In genomic region chr2:176270100-176270750, GRCh38 we compare ENCODE assay signal across 8 cellular contexts. TPM values are rescaled to one million over a fixed set of nuclear protein-coding genes. Genes with fewer than 3 reads are reported as not detected.
DNase-seq lines count a peak whose midpoint lies in the region; ATAC-seq and TF ChIP-seq lines count a peak whose summit lies in the region.

No MANE protein-coding gene starts in this region.

- TF ChIP-seq CTCF in HEK293 (tag by site-specific recombination; IDR thresholded peaks at IDR 0.05) (no peak), WERI-Rb-1 (IDR thresholded peaks at IDR 0.05; ENCODE audit: low read depth, low read length) (no peak), right atrium auricular region (IDR thresholded peaks at IDR 0.05) (no peak), spleen (IDR thresholded peaks at IDR 0.05 in 8 of 11, conservative IDR thresholded peaks at IDR 0.05 in 3 of 11) (no peak)

- TF ChIP-seq POLR2A in spleen (IDR thresholded peaks at IDR 0.05), result no peak

- CTCF ChIA-PET in HEK293 (lab: Yijun Ruan, JAX), result interaction anchor here (0.7 to 0.8 kb wide), 2 partner anchors 282 to 1701 kb away, joined by 3 read pairs; no protein-coding TSS in a partner anchor

- no peaks in the 10 kb centered on the region for H3K36me3 ChIP-seq in HEK293 (ENCODE audit: control insufficient read depth in 2 of 2, insufficient read depth in 1 of 2, low read length in 2 of 2)
- H3K36me3 ChIP-seq in WERI-Rb-1, result peaks cover 4% of the 10 kb centered on the region
- H3K36me3 ChIP-seq in right atrium auricular region, result no peaks in the 10 kb centered on the region
- H3K36me3 ChIP-seq in spleen, result peaks cover 0 to 3% (median 0%) of the 10 kb centered on the region in 6 donors

- H3K27me3 ChIP-seq in WERI-Rb-1 (ENCODE audit: insufficient read depth, low read depth, severe bottlenecking), result no peaks in the 10 kb centered on the region
- H3K27me3 ChIP-seq in right atrium auricular region, result no peaks in the 10 kb centered on the region
- H3K27me3 ChIP-seq in spleen (replicated peaks in 1 of 7), result no peaks in the 10 kb centered on the region

- POLR2A ChIA-PET in HEK293 (lab: Yijun Ruan, JAX), result interaction anchor here (1.4 kb wide), 1 partner anchor 129 kb away, joined by 3 read pairs; no protein-coding TSS in a partner anchor

- no peaks in the 10 kb centered on the region for H3K4me1 ChIP-seq in HEK293 (ENCODE audit: control insufficient read depth, insufficient read depth, low read length)
- H3K4me1 ChIP-seq in right atrium auricular region, result peaks cover 0 to 11% of the 10 kb centered on the region in 2 donors
- peaks cover 6 to 44% (median 19%) of the 10 kb centered on the region in 6 donors for H3K4me1 ChIP-seq in spleen

- ATAC-seq in GM18868 (IDR thresholded peaks at IDR 0.05; ENCODE audit: unreplicated experiment) (no peak), HG02970 (IDR thresholded peaks at IDR 0.05; ENCODE audit: low FRiP score, unreplicated experiment) (no peak), GM18867 (IDR thresholded peaks at IDR 0.05; ENCODE audit: unreplicated experiment) (no peak)

- peak overlapping the region; percentile 97 for H3K4me3 ChIP-seq in HEK293 (ENCODE audit: low read depth, low read length)
- peak overlapping the region; percentile 98 for H3K4me3 ChIP-seq in WERI-Rb-1 (ENCODE audit: low read depth, low read length)
- peak overlapping the region; percentile 80 to 83 for H3K4me3 ChIP-seq in right atrium auricular region
- H3K4me3 ChIP-seq in spleen, result peak overlapping the region; percentile 70 to 96 (median 86)

- intact Hi-C loops in spleen (cut with DNase I; ENCODE audit: low total_unique reads), result no loop called here

- WGBS in spleen, 5 donors, result 42 to 52% (median 48%) methylated on average over 18 of the region's 18 CpGs

- peak overlapping the region; percentile 94; the same call in 1 of the 2 replicates for H3K27ac ChIP-seq in HEK293 (ENCODE audit: extremely low read depth, low read depth, low read length)
- peak overlapping the region; percentile 93; the same call in 1 of the 2 replicates for H3K27ac ChIP-seq in WERI-Rb-1
- H3K27ac ChIP-seq in right atrium auricular region, result peak overlapping the region; percentile 86 to 88
- peak overlapping the region in 5 of 8 donors; percentile 86 to 92 (median 91) for H3K27ac ChIP-seq in spleen

- DNase-seq in WERI-Rb-1, result no peak
- no peak for DNase-seq in right atrium auricular region (ENCODE audit: low spot score)
- DNase-seq in spleen, result no peak
- no peak for DNase-seq in CD1c-positive myeloid dendritic cell (ENCODE audit: extremely low spot score)

- H3K9me3 ChIP-seq in HEK293 (ENCODE audit: control insufficient read depth, insufficient read depth, low read depth, low read length), result no peaks in the 10 kb centered on the region
- no peaks in the 10 kb centered on the region for H3K9me3 ChIP-seq in WERI-Rb-1 (ENCODE audit: severe bottlenecking)
- H3K9me3 ChIP-seq in right atrium auricular region, result no peaks in the 10 kb centered on the region
- no peaks in the 10 kb centered on the region for H3K9me3 ChIP-seq in spleen

TF ChIP-seq in HEK293, 187 proteins besides CTCF, POLR2A, EP300 and RAD21:
- no peak for TF ChIP-seq ZNF530 (tag by site-specific recombination; IDR thresholded peaks at IDR 0.05; ENCODE audit: low read depth)
- no peak for TF ChIP-seq ZNF585B (tag by site-specific recombination; IDR thresholded peaks at IDR 0.05)
- no peak for TF ChIP-seq REPIN1 (tag by site-specific recombination; IDR thresholded peaks at IDR 0.05; ENCODE audit: low read depth)
- TF ChIP-seq ZNF768 (tag by site-specific recombination; IDR thresholded peaks at IDR 0.05), result no peak
- TF ChIP-seq ZNF416 (tag by site-specific recombination; IDR thresholded peaks at IDR 0.05), result no peak
- no peak for TF ChIP-seq ZNF747 (tag by site-specific recombination; IDR thresholded peaks at IDR 0.05)
- TF ChIP-seq WT1 (tag by site-specific recombination; IDR thresholded peaks at IDR 0.05), result no peak
- TF ChIP-seq ZNF324 (tag by site-specific recombination; IDR thresholded peaks at IDR 0.05), result no peak
- no peak for TF ChIP-seq ZNF596 (tag by site-specific recombination; IDR thresholded peaks at IDR 0.05)
- no peak for TF ChIP-seq ZNF223 (tag by site-specific recombination; IDR thresholded peaks at IDR 0.05)
TF ChIP-seq in HEK293: peak in this region for 0.

RNA-seq across cellular contexts. Expression of gene MTX2, which starts 1.0 kb away (rescaled TPM):
- total RNA-seq in right atrium auricular region (10 to 100 TPM; 36.7 to 73.5 TPM), spleen (10 to 100 TPM; 11.1 to 23.1 (median 15.7) TPM)
- polyA plus RNA-seq in spleen, result 10 to 100 TPM; 31.4 to 33.8 (median 32.7) TPM
